10 cellular contexts compared by ENCODE assay signal in genomic region chr3:142019794-142020320, GRCh38.
DNase-seq lines count a peak whose midpoint lies in the region; ATAC-seq and TF ChIP-seq lines count a peak whose summit lies in the region.
"Had no signal": no experiment of that assay in that cellular context is flagged by ENCODE, and none has a peak within 500 bp of the region (broad histone marks: within the 10 kb centered on the region; RNA-seq: fewer than 3 reads in every experiment).

No MANE protein-coding gene starts in this region.

- TF ChIP-seq CTCF in A673 (conservative IDR thresholded peaks at IDR 0.05; ENCODE audit: low read depth, low read length): no peak
- no peak for TF ChIP-seq CTCF in RWPE2 (IDR thresholded peaks at IDR 0.05; ENCODE audit: poor library complexity, severe bottlenecking)

- H3K27ac ChIP-seq in A673 (ENCODE audit: low read depth, low read length, poor library complexity, severe bottlenecking) (no peak overlapping the region), RWPE2 (ENCODE audit: poor library complexity, severe bottlenecking) (peak overlapping the region; percentile 21)
- H3K27ac ChIP-seq: lower lobe of right lung had no signal

- H3K27me3 ChIP-seq in A673 (replicated peaks; ENCODE audit: insufficient read depth, low read depth, low read length, poor library complexity) (no peaks in the 10 kb centered on the region), RWPE2 (ENCODE audit: insufficient read depth, poor library complexity, severe bottlenecking) (no peaks in the 10 kb centered on the region)

- ATAC-seq in GM19035 (IDR thresholded peaks at IDR 0.05; ENCODE audit: unreplicated experiment) (peak; percentile 66), HG02970 (IDR thresholded peaks at IDR 0.05; ENCODE audit: low FRiP score, unreplicated experiment) (peak; percentile 65), RWPE2 (ENCODE audit: low read depth) (peak; percentile 66)
- ATAC-seq: CD8-positive, alpha-beta T cell; lower lobe of right lung had no signal

- H3K36me3 ChIP-seq in A673 (ENCODE audit: insufficient read depth, low read length, poor library complexity, severe bottlenecking) (no peaks in the 10 kb centered on the region), RWPE2 (ENCODE audit: low read depth) (no peaks in the 10 kb centered on the region)
- H3K36me3 ChIP-seq: lower lobe of right lung had no signal

- H3K9me3 ChIP-seq in A673 (ENCODE audit: low read depth, low read length, poor library complexity, severe bottlenecking) (no peaks in the 10 kb centered on the region), RWPE2 (ENCODE audit: severe bottlenecking) (no peaks in the 10 kb centered on the region)
- H3K9me3 ChIP-seq: lower lobe of right lung had no signal

- POLR2A ChIA-PET in A673 (lab: Charles Lee; ENCODE audit: low non-redundant PET): interaction anchor here (0.7 kb wide), 2 partner anchors 8 to 1163 kb away, joined by 4 to 5 read pairs; no protein-coding TSS in a partner anchor

- H3K4me1 ChIP-seq in A673 (ENCODE audit: insufficient read depth, low read length, poor library complexity, severe bottlenecking) (no peaks in the 10 kb centered on the region), RWPE2 (ENCODE audit: insufficient read depth, poor library complexity, severe bottlenecking) (peaks cover 7% of the 10 kb centered on the region)

- DNase-seq in A673 (ENCODE audit: low spot score) (peak; percentile 21), RWPE2 (ENCODE audit: low spot score) (no peak), pons (ENCODE audit: low spot score) (no peak), Kasumi-1 (lab: John Stamatoyannopoulos, UW) (no peak), cerebellar nuclear complex (lab: John Stamatoyannopoulos, UW) (no peak)
- no peak for DNase-seq in activated T-cell treated with anti-CD3 and anti-CD28 coated beads, Interleukin-2, amount 50 U/mL, for 48 hours
- DNase-seq: CD8-positive, alpha-beta T cell; lower lobe of right lung had no signal

- BruUV-seq in A673 (replicated peaks; lab: Mats Ljungman, UMichigan): no TSS peak

- CTCF ChIA-PET in A673 (lab: Charles Lee): no interaction called here

- H3K4me3 ChIP-seq in A673 (ENCODE audit: low read depth, low read length, poor library complexity, severe bottlenecking) (no peak overlapping the region), RWPE2 (ENCODE audit: severe bottlenecking) (no peak overlapping the region)
- H3K4me3 ChIP-seq: lower lobe of right lung had no signal

- intact Hi-C loops in A673 (cut with micrococcal nuclease; ENCODE audit: unreplicated experiment): no loop called here
